17 cellular contexts compared by ENCODE assay signal in the genomic region with DNA sequence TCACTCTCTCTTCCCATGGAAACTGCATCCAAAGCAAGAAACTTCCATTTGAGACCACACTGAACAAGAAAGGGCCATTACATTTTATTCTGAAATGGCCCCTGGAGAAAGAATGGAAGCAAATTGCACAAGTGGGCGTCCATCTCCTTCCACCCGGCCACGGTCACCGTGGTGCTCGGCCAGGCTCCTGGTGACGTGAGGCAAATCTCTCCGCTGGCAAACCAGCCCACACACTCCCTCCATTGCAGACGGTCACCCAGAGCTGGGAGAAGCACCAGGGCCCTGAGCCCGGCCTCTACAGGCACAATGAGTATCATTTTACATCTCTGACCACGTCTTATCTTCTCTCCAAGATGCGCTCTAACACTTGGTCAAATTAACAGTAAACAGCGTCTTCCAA.
DNase-seq lines count a peak whose midpoint lies in the region; ATAC-seq, FAIRE-seq and TF ChIP-seq lines count a peak whose summit lies in the region.
"Had no signal": no experiment of that assay in that cellular context is flagged by ENCODE, and none has a peak within 500 bp of the region (broad histone marks: within the 10 kb centered on the region; RNA-seq: fewer than 3 reads in every experiment).

No MANE protein-coding gene starts in this region.

- 0 out of 2 replicates have a peak overlapping the region, but pooled peaks have one; percentile 83 for H2AK5ac ChIP-seq in IMR-90 (ENCODE audit: low read depth, low read length)

- H4K20me1 ChIP-seq in IMR-90 (ENCODE audit: insufficient read depth, low read length) (no peaks in the 10 kb centered on the region), PC-9 (ENCODE audit: insufficient read depth) (no peaks in the 10 kb centered on the region)

- no peaks in the 10 kb centered on the region for H3K79me2 ChIP-seq in PC-9 (ENCODE audit: low read depth)

- POLR2A ChIA-PET in IMR-90 (lab: Charles Lee; ENCODE audit: unreplicated experiment): no interaction called here
- POLR2A ChIA-PET in PC-9 (lab: Charles Lee; ENCODE audit: unreplicated experiment): no interaction called here

- ATAC-seq in left ventricle myocardium superior (no peak), IMR-90 (ENCODE audit: low read depth) (no peak), GM18517 (IDR thresholded peaks at IDR 0.05; ENCODE audit: unreplicated experiment) (no peak), GM18858 (IDR thresholded peaks at IDR 0.05; ENCODE audit: unreplicated experiment) (no peak)
- ATAC-seq: CD8-positive, alpha-beta T cell had no signal

- H3K4me3 ChIP-seq in IMR-90 (ENCODE audit: insufficient read depth, low read depth, low read length) (no peak overlapping the region), kidney (ENCODE audit: low read length in 2 of 2) (no peak overlapping the region), sigmoid colon (no peak overlapping the region), PC-9 (no peak overlapping the region)

- peaks cover 16% of the 10 kb centered on the region for H3K9me1 ChIP-seq in IMR-90 (ENCODE audit: insufficient read depth, low read length)

- H3K9ac ChIP-seq in IMR-90 (ENCODE audit: low read depth, low read length): no peak overlapping the region
- H3K9ac ChIP-seq in kidney (ENCODE audit: low read length in 2 of 2): no peak overlapping the region

- H3K4me2 ChIP-seq in IMR-90 (ENCODE audit: low read depth, low read length): no peak overlapping the region
- H3K4me2 ChIP-seq in PC-9: no peak overlapping the region

- H3K18ac ChIP-seq in IMR-90 (ENCODE audit: low read depth, low read length): peak overlapping the region; percentile 21; the same call in 1 of the 2 replicates

- no peak overlapping the region for H2BK5ac ChIP-seq in IMR-90 (ENCODE audit: low read depth, low read length, poor library complexity, severe bottlenecking)

- CTCF ChIA-PET in IMR-90 (lab: Yijun Ruan, JAX): no interaction called here
- CTCF ChIA-PET in PC-9 (lab: Charles Lee): no interaction called here

- TF ChIP-seq CTCF in IMR-90 (conservative IDR thresholded peaks at IDR 0.05; ENCODE audit: low read depth, low read length): no peak
- TF ChIP-seq CTCF in kidney (IDR thresholded peaks at IDR 0.05; ENCODE audit: borderline replicate concordance, extremely low read depth, insufficient read depth): no peak
- no peak for TF ChIP-seq CTCF in sigmoid colon (IDR thresholded peaks at IDR 0.05)
- TF ChIP-seq CTCF in PC-9 (conservative IDR thresholded peaks at IDR 0.05): no peak

- H4K91ac ChIP-seq in IMR-90 (ENCODE audit: insufficient read depth, low read depth, low read length): peak overlapping the region; percentile 25; the same call in 1 of the 2 replicates

- no peaks in the 10 kb centered on the region for H3K9me3 ChIP-seq in IMR-90 (ENCODE audit: control insufficient read depth, insufficient read depth, low read length)
- no peaks in the 10 kb centered on the region for H3K9me3 ChIP-seq in kidney (ENCODE audit: control insufficient read depth in 1 of 2, low read length in 2 of 2)
- no peaks in the 10 kb centered on the region for H3K9me3 ChIP-seq in sigmoid colon
- no peaks in the 10 kb centered on the region for H3K9me3 ChIP-seq in PC-9 (ENCODE audit: insufficient read depth, low read depth)

- H2AFZ ChIP-seq in IMR-90 (replicated peaks; ENCODE audit: low read length, poor library complexity) (peak overlapping the region; percentile 43), PC-9 (no peak overlapping the region)

- H3K4me1 ChIP-seq in IMR-90 (ENCODE audit: control insufficient read depth, insufficient read depth, low read length): peaks cover 17% of the 10 kb centered on the region
- H3K4me1 ChIP-seq in kidney (ENCODE audit: control insufficient read depth in 1 of 2, insufficient read depth in 1 of 2, low read depth in 1 of 2, low read length in 2 of 2): no peaks in the 10 kb centered on the region
- H3K4me1 ChIP-seq in sigmoid colon: peaks cover 0 to 24% (median 13%) of the 10 kb centered on the region in 4 donors
- H3K4me1 ChIP-seq in PC-9 (replicated peaks; ENCODE audit: insufficient read depth): no peaks in the 10 kb centered on the region

- no peak overlapping the region for H3K23ac ChIP-seq in IMR-90 (ENCODE audit: low read depth, low read length)

- H4K8ac ChIP-seq in IMR-90 (ENCODE audit: low read depth in 2 of 2, low read length in 2 of 2): no peak overlapping the region

- TF ChIP-seq POLR2A in IMR-90 (IDR thresholded peaks at IDR 0.05; ENCODE audit: low read depth, low read length): no peak
- no peak for TF ChIP-seq POLR2A in sigmoid colon (IDR thresholded peaks at IDR 0.05)

- in situ Hi-C loops in IMR-90 (cut with MboI; ENCODE audit: low sequenced_read_pairs): no loop called here

- no peak overlapping the region for H3K27ac ChIP-seq in IMR-90 (ENCODE audit: insufficient read depth, low read length)
- H3K27ac ChIP-seq in kidney (ENCODE audit: low read depth in 2 of 2, low read length in 2 of 2): no peak overlapping the region
- no peak overlapping the region for H3K27ac ChIP-seq in sigmoid colon
- no peak overlapping the region for H3K27ac ChIP-seq in PC-9
- H3K27ac ChIP-seq: HL-60 had no signal

- no peak for TF ChIP-seq RAD21 in IMR-90 (IDR thresholded peaks at IDR 0.05; ENCODE audit: low read length)

- no peaks in the 10 kb centered on the region; a peak in 1 of 4 replicates for H3K79me1 ChIP-seq in IMR-90 (ENCODE audit: low read depth in 1 of 2, low read length in 2 of 2)

- peak overlapping the region; percentile 69 for H2BK20ac ChIP-seq in IMR-90 (ENCODE audit: low read depth, low read length)

- no peak overlapping the region for H4K5ac ChIP-seq in IMR-90 (ENCODE audit: low read depth, low read length)

- 0 out of 2 replicates have a peak overlapping the region, but pooled peaks have one; percentile 18 for H3K14ac ChIP-seq in IMR-90 (replicated peaks; ENCODE audit: low read depth, low read length)

- H3K9me2 ChIP-seq in PC-9 (ENCODE audit: insufficient read depth): no peaks in the 10 kb centered on the region

- FAIRE-seq in kidney (lab: Jason Lieb, UNC): no peak
- FAIRE-seq: A204.1, GM12892, H1 had no signal

- H2BK15ac ChIP-seq in IMR-90 (ENCODE audit: low read depth, low read length): peak overlapping the region; percentile 77; the same call in 1 of the 3 replicates

- no TSS peak for BruUV-seq in IMR-90 (replicated peaks; lab: Mats Ljungman, UMichigan)
- no TSS peak for BruUV-seq in PC-9 (replicated peaks; lab: Mats Ljungman, UMichigan)

- H3K27me3 ChIP-seq in IMR-90 (ENCODE audit: control insufficient read depth, insufficient read depth, low read length): no peaks in the 10 kb centered on the region
- H3K27me3 ChIP-seq in sigmoid colon: no peaks in the 10 kb centered on the region
- H3K27me3 ChIP-seq in PC-9 (ENCODE audit: insufficient read depth, low read depth): no peaks in the 10 kb centered on the region

- intact Hi-C loops in left ventricle myocardium superior (cut with micrococcal nuclease) (no loop called here), cardiac septum (cut with DNase I) (no loop called here), IMR-90 (cut with micrococcal nuclease) (no loop called here), kidney (cut with DNase I) (no loop called here), sigmoid colon (cut with DNase I) (no loop called here), PC-9 (cut with micrococcal nuclease; ENCODE audit: unreplicated experiment) (no loop called here)

- DNase-seq in left ventricle myocardium superior (peak; percentile 5), cardiac septum (ENCODE audit: low spot score) (no peak), IMR-90 (no peak), kidney (peak; percentile 43), sigmoid colon (peak; percentile 45), PC-9 (no peak)
- DNase-seq: CD8-positive, alpha-beta T cell; COR-L47; DND-41; GDM1; HCEC 1CT had no signal

- no peak for TF ChIP-seq EP300 in sigmoid colon (IDR thresholded peaks at IDR 0.05)

- 82% methylated on average over 5 of the region's 12 CpGs; no CpG with 5 or more reads in 1 of the 2 experiments for WGBS in IMR-90 (ENCODE audit: extremely low coverage in 2 of 2, insufficient read length in 1 of 2), 2 experiments
- WGBS in sigmoid colon, 2 donors: 89 to 93% methylated on average over 12 of the region's 12 CpGs

- peak overlapping the region; percentile 5; the same call in 1 of the 2 replicates for H3K4ac ChIP-seq in IMR-90 (ENCODE audit: low read depth, low read length)

- peak overlapping the region; percentile 13; the same call in 1 of the 2 replicates for H2BK120ac ChIP-seq in IMR-90 (ENCODE audit: low read depth, low read length)

- dilution Hi-C loops in IMR-90 (cut with HindIII; ENCODE audit: low sequenced_read_pairs, unreplicated experiment): no loop called here

- H3K36me3 ChIP-seq in IMR-90 (ENCODE audit: control insufficient read depth, insufficient read depth, low read length): no peaks in the 10 kb centered on the region
- H3K36me3 ChIP-seq in kidney (ENCODE audit: control insufficient read depth in 1 of 2, insufficient read depth in 2 of 2, low read length in 2 of 2): no peaks in the 10 kb centered on the region
- no peaks in the 10 kb centered on the region for H3K36me3 ChIP-seq in sigmoid colon
- no peaks in the 10 kb centered on the region for H3K36me3 ChIP-seq in PC-9 (ENCODE audit: low read depth)

- H3K56ac ChIP-seq in IMR-90 (ENCODE audit: extremely low read depth, insufficient read depth, low read length): no peak overlapping the region

- peak overlapping the region; percentile 39 for H2AK9ac ChIP-seq in IMR-90 (replicated peaks; ENCODE audit: low read depth, low read length, poor library complexity)

- H3F3A ChIP-seq in PC-9 (ENCODE audit: insufficient read depth, low read depth): no peaks in the 10 kb centered on the region

TF ChIP-seq in IMR-90, 13 proteins besides CTCF, POLR2A, EP300 and RAD21:
- TF ChIP-seq, protein P1, sequence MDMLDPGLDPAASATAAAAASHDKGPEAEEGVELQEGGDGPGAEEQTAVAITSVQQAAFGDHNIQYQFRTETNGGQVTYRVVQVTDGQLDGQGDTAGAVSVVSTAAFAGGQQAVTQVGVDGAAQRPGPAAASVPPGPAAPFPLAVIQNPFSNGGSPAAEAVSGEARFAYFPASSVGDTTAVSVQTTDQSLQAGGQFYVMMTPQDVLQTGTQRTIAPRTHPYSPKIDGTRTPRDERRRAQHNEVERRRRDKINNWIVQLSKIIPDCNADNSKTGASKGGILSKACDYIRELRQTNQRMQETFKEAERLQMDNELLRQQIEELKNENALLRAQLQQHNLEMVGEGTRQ (IDR thresholded peaks at IDR 0.05; ENCODE audit: low read depth, low read length): no peak
- TF ChIP-seq CHD1 (IDR thresholded peaks at IDR 0.05; ENCODE audit: low read depth, low read length) (no peak), MXI1 (IDR thresholded peaks at IDR 0.05; ENCODE audit: borderline replicate concordance, low read depth, low read length) (no peak), MAFK (IDR thresholded peaks at IDR 0.05; ENCODE audit: low read depth, low read length) (no peak)
TF ChIP-seq in IMR-90: peak in this region for 0.

Comparison
In these comparisons a context has a peak if more than half of its experiments do, and no peak if none do; other contexts are left out.
1. DNase-seq: peak in left ventricle myocardium superior (single experiment), kidney (single experiment) and sigmoid colon (single experiment); none in cardiac septum (single experiment), IMR-90 (single experiment) and PC-9 (0 of 2).